Comparison of ENCODE assay signal across 7 cellular contexts in genomic region chr14:74913986-74914573, GRCh38. TPM values are rescaled to one million over a fixed set of nuclear protein-coding genes. Genes with fewer than 3 reads are reported as not detected.
DNase-seq lines count a peak whose midpoint lies in the region; ATAC-seq and TF ChIP-seq lines count a peak whose summit lies in the region.

No MANE protein-coding gene starts in this region.

- no peaks in the 10 kb centered on the region for H3K9me3 ChIP-seq in IMR-90 (ENCODE audit: control insufficient read depth, insufficient read depth, low read length)
- no peaks in the 10 kb centered on the region for H3K9me3 ChIP-seq in cardiac muscle cell (ENCODE audit: low read depth)
- H3K9me3 ChIP-seq in psoas muscle = no peaks in the 10 kb centered on the region

- H2AK5ac ChIP-seq in IMR-90 (ENCODE audit: low read depth, low read length) = no peak overlapping the region

- CTCF ChIA-PET in IMR-90 (lab: Yijun Ruan, JAX) = no interaction called here
- CTCF ChIA-PET in activated CD4-positive, alpha-beta memory T cell treated with anti-CD3 and anti-CD28 coated beads, Interleukin-2, amount 10 ng/mL, durations not matched to agents 7 days and 5 days (lab: Charles Lee) = no interaction called here

- H2AK9ac ChIP-seq in IMR-90 (replicated peaks; ENCODE audit: low read depth, low read length, poor library complexity) = no peak overlapping the region

- intact Hi-C loops in IMR-90 (cut with micrococcal nuclease) (loop anchor here (1.0 kb wide), 3 partner anchors 32 to 389 kb away; no protein-coding TSS in a partner anchor), psoas muscle (cut with DNase I) (loop anchor here (1.0 to 10.0 kb wide), 3 partner anchors 111 to 175 kb away; no protein-coding TSS in a partner anchor)

- H3K4me2 ChIP-seq in IMR-90 (ENCODE audit: low read depth, low read length) = no peak overlapping the region

- H3K27me3 Mint-ChIP-seq in activated CD4-positive, alpha-beta memory T cell treated with anti-CD3 and anti-CD28 coated beads, Interleukin-2, amount 10 ng/mL, durations not matched to agents 7 days and 5 days = no peaks in the 10 kb centered on the region

- no peak overlapping the region for H3K56ac ChIP-seq in IMR-90 (ENCODE audit: extremely low read depth, insufficient read depth, low read length)

- POLR2A ChIA-PET in IMR-90 (lab: Charles Lee; ENCODE audit: unreplicated experiment) = no interaction called here
- POLR2A ChIA-PET in activated CD4-positive, alpha-beta memory T cell treated with anti-CD3 and anti-CD28 coated beads, Interleukin-2, amount 10 ng/mL, durations not matched to agents 7 days and 5 days (lab: Charles Lee) = no interaction called here

- H4K91ac ChIP-seq in IMR-90 (ENCODE audit: insufficient read depth, low read depth, low read length) = no peak overlapping the region

- H3K36me3 ChIP-seq in IMR-90 (ENCODE audit: control insufficient read depth, insufficient read depth, low read length) (no peaks in the 10 kb centered on the region), cardiac muscle cell (no peaks in the 10 kb centered on the region), psoas muscle (ENCODE audit: insufficient read depth in 1 of 2, low read depth in 1 of 2) (peaks cover 0 to 5% of the 10 kb centered on the region in 2 donors)

- TF ChIP-seq POLR2A in IMR-90 (IDR thresholded peaks at IDR 0.05; ENCODE audit: low read depth, low read length) = no peak

- no CpG with 5 or more reads among the region's 6 CpGs for WGBS in IMR-90 (ENCODE audit: extremely low coverage in 2 of 2, insufficient read length in 1 of 2), 2 experiments
- WGBS in psoas muscle, 3 donors = 24 to 35% (median 31%) methylated on average over 6 of the region's 6 CpGs

- H2BK15ac ChIP-seq in IMR-90 (ENCODE audit: low read depth, low read length) = no peak overlapping the region

- H3K4me3 ChIP-seq in IMR-90 (ENCODE audit: insufficient read depth, low read depth, low read length) = no peak overlapping the region
- no peak overlapping the region for H3K4me3 ChIP-seq in cardiac muscle cell
- H3K4me3 ChIP-seq in psoas muscle = no peak overlapping the region

- H3K36me3 Mint-ChIP-seq in activated CD4-positive, alpha-beta memory T cell treated with anti-CD3 and anti-CD28 coated beads, Interleukin-2, amount 10 ng/mL, durations not matched to agents 7 days and 5 days (ENCODE audit: low read depth) = no peaks in the 10 kb centered on the region

- no peak overlapping the region for H3K9ac ChIP-seq in IMR-90 (ENCODE audit: low read depth, low read length)

- DNase-seq in EL (peak; percentile 72), IMR-90 (peak; percentile 77), cardiac muscle cell (ENCODE audit: low read depth in 1 of 2, low spot score in 1 of 2) (peak; percentile 75 to 85), psoas muscle (peak; percentile 77 to 87)
- DNase-seq in activated CD4-positive, alpha-beta memory T cell treated with anti-CD3 and anti-CD28 coated beads, Interleukin-2, amount 10 ng/mL, durations not matched to agents 7 days and 5 days = peak; percentile 31

- H3K23ac ChIP-seq in IMR-90 (ENCODE audit: low read depth, low read length) = peak overlapping the region; percentile 56; the same call in 1 of the 2 replicates

- no peaks in the 10 kb centered on the region for H3K27me3 ChIP-seq in IMR-90 (ENCODE audit: control insufficient read depth, insufficient read depth, low read length)
- H3K27me3 ChIP-seq in cardiac muscle cell = no peaks in the 10 kb centered on the region
- no peaks in the 10 kb centered on the region for H3K27me3 ChIP-seq in psoas muscle (ENCODE audit: insufficient read depth in 3 of 3, low read length in 2 of 3)

- no peak overlapping the region for H3K4me3 Mint-ChIP-seq in activated CD4-positive, alpha-beta memory T cell treated with anti-CD3 and anti-CD28 coated beads, Interleukin-2, amount 10 ng/mL, durations not matched to agents 7 days and 5 days

- no peak overlapping the region for H3K27ac Mint-ChIP-seq in activated CD4-positive, alpha-beta memory T cell treated with anti-CD3 and anti-CD28 coated beads, Interleukin-2, amount 10 ng/mL, durations not matched to agents 7 days and 5 days

- no peaks in the 10 kb centered on the region for H3K4me1 Mint-ChIP-seq in activated CD4-positive, alpha-beta memory T cell treated with anti-CD3 and anti-CD28 coated beads, Interleukin-2, amount 10 ng/mL, durations not matched to agents 7 days and 5 days

- H2BK120ac ChIP-seq in IMR-90 (ENCODE audit: low read depth, low read length) = no peak overlapping the region

- H3K9me3 Mint-ChIP-seq in activated CD4-positive, alpha-beta memory T cell treated with anti-CD3 and anti-CD28 coated beads, Interleukin-2, amount 10 ng/mL, durations not matched to agents 7 days and 5 days = no peaks in the 10 kb centered on the region

- H4K20me1 ChIP-seq in IMR-90 (ENCODE audit: insufficient read depth, low read length) = no peaks in the 10 kb centered on the region

- H3K18ac ChIP-seq in IMR-90 (ENCODE audit: low read depth, low read length) = no peak overlapping the region

- BruUV-seq in IMR-90 (replicated peaks; lab: Mats Ljungman, UMichigan) = no TSS peak

- ATAC-seq in IMR-90 (ENCODE audit: low read depth) (peak; percentile 93), psoas muscle (peak; percentile 45 to 72 (median 67)), HG02938 (IDR thresholded peaks at IDR 0.05; ENCODE audit: unreplicated experiment) (no peak), HG03095 (IDR thresholded peaks at IDR 0.05; ENCODE audit: unreplicated experiment) (no peak)

- peak; percentile 89 for TF ChIP-seq RAD21 in IMR-90 (IDR thresholded peaks at IDR 0.05; ENCODE audit: low read length)

- no peaks in the 10 kb centered on the region for H3K9me1 ChIP-seq in IMR-90 (ENCODE audit: insufficient read depth, low read length)

- H3K27ac ChIP-seq in IMR-90 (ENCODE audit: insufficient read depth, low read length) (no peak overlapping the region), cardiac muscle cell (no peak overlapping the region), psoas muscle (peak overlapping the region; percentile 3)

- dilution Hi-C loops in IMR-90 (cut with HindIII; ENCODE audit: low sequenced_read_pairs, unreplicated experiment) = no loop called here

- no peak overlapping the region for H4K5ac ChIP-seq in IMR-90 (ENCODE audit: low read depth, low read length)

- in situ Hi-C loops in IMR-90 (cut with MboI; ENCODE audit: low sequenced_read_pairs) = loop anchor here (5.0 to 10.0 kb wide), 2 partner anchors 163 to 391 kb away; no protein-coding TSS in a partner anchor

- H3K4ac ChIP-seq in IMR-90 (ENCODE audit: low read depth, low read length) = 0 out of 2 replicates have a peak overlapping the region, but pooled peaks have one; percentile 43

- peak; percentile 90 for TF ChIP-seq CTCF in IMR-90 (conservative IDR thresholded peaks at IDR 0.05; ENCODE audit: low read depth, low read length)
- TF ChIP-seq CTCF in cardiac muscle cell (IDR thresholded peaks at IDR 0.05; ENCODE audit: low read depth, low read length) = peak; percentile 93
- TF ChIP-seq CTCF in psoas muscle (IDR thresholded peaks at IDR 0.05) = peak; percentile 81

- H2BK5ac ChIP-seq in IMR-90 (ENCODE audit: low read depth, low read length, poor library complexity, severe bottlenecking) = no peak overlapping the region

- H3K14ac ChIP-seq in IMR-90 (replicated peaks; ENCODE audit: low read depth, low read length) = peak overlapping the region; percentile 81

- no peak overlapping the region for H2BK20ac ChIP-seq in IMR-90 (ENCODE audit: low read depth, low read length)

- H4K8ac ChIP-seq in IMR-90 (ENCODE audit: low read depth in 2 of 2, low read length in 2 of 2) = no peak overlapping the region

- H2AFZ ChIP-seq in IMR-90 (replicated peaks; ENCODE audit: low read length, poor library complexity) = peak overlapping the region; percentile 86

- H3K79me1 ChIP-seq in IMR-90 (ENCODE audit: low read depth in 1 of 2, low read length in 2 of 2) = no peaks in the 10 kb centered on the region

- H3K4me1 ChIP-seq in IMR-90 (ENCODE audit: control insufficient read depth, insufficient read depth, low read length) (peaks cover 1% of the 10 kb centered on the region; the same call in 1 of the 2 replicates), cardiac muscle cell (ENCODE audit: low read depth) (peaks cover 17% of the 10 kb centered on the region), psoas muscle (peaks cover 35% of the 10 kb centered on the region)

RNA-seq across cellular contexts. Expression of gene RPS6KL1, which starts 9.0 kb away (rescaled TPM):
- total RNA-seq in IMR-90 (2012; rRNA removed) = 0.72 and 1.1 TPM in 2 replicates
- polyA plus RNA-seq in IMR-90 (2012; rRNA removed) = 1.2 and 1.7 TPM in 2 replicates
- polyA plus RNA-seq in IMR-90 (2012; cell fraction: cytosol; rRNA removed) = 0.44 and 0.67 TPM in 2 replicates
- 3.6 and 5.3 TPM in 2 replicates for polyA plus RNA-seq in IMR-90 (2012; cell fraction: nucleus; rRNA removed; ENCODE audit: low replicate concordance)
- 1 to 10 TPM; 3.6 to 3.8 TPM for total RNA-seq in activated CD4-positive, alpha-beta memory T cell treated with anti-CD3 and anti-CD28 coated beads, Interleukin-2, amount 10 ng/mL, durations not matched to agents 7 days and 5 days
- total RNA-seq in cardiac muscle cell = 7.6 and 15.1 TPM in 2 replicates
- 9.3 and 9.8 TPM in 2 replicates for polyA plus RNA-seq in cardiac muscle cell
- total RNA-seq in psoas muscle = 10 to 100 TPM; 23.0 to 34.1 (median 28.1) TPM
- polyA plus RNA-seq in psoas muscle = 10 to 100 TPM in 2 of 3 donors, 1 to 10 TPM in 1; 9.4 to 25.6 (median 11.1) TPM

RNA-seq across cellular contexts. Expression of gene DLST, which starts 32.4 kb away (rescaled TPM):
- 58.6 and 63.0 TPM in 2 replicates for total RNA-seq in IMR-90 (2012; rRNA removed)
- polyA plus RNA-seq in IMR-90 (2012; rRNA removed) = 119 and 132 TPM in 2 replicates
- 71.7 and 111 TPM in 2 replicates for polyA plus RNA-seq in IMR-90 (2012; cell fraction: cytosol; rRNA removed)
- 85.7 and 132 TPM in 2 replicates for polyA plus RNA-seq in IMR-90 (2012; cell fraction: nucleus; rRNA removed; ENCODE audit: low replicate concordance)
- total RNA-seq in activated CD4-positive, alpha-beta memory T cell treated with anti-CD3 and anti-CD28 coated beads, Interleukin-2, amount 10 ng/mL, durations not matched to agents 7 days and 5 days = 100 to 1,000 TPM; 106 to 108 TPM
- total RNA-seq in cardiac muscle cell = 53.2 and 63.7 TPM in 2 replicates
- 10.0 and 13.8 TPM in 2 replicates for polyA plus RNA-seq in cardiac muscle cell
- total RNA-seq in psoas muscle = 100 to 1,000 TPM; 133 to 221 (median 144) TPM
- polyA plus RNA-seq in psoas muscle = 100 to 1,000 TPM in 2 of 3 donors, 10 to 100 TPM in 1; 97.7 to 162 (median 123) TPM

RNA-seq across cellular contexts. Expression of gene PROX2, which starts 38.1 kb away (rescaled TPM):
- not detected in 2 replicates for total RNA-seq in IMR-90 (2012; rRNA removed)
- not detected in 2 replicates for polyA plus RNA-seq in IMR-90 (2012; rRNA removed)
- polyA plus RNA-seq in IMR-90 (2012; cell fraction: cytosol; rRNA removed) = not detected in 2 replicates
- not detected in 2 replicates for polyA plus RNA-seq in IMR-90 (2012; cell fraction: nucleus; rRNA removed; ENCODE audit: low replicate concordance)
- not detected for total RNA-seq in activated CD4-positive, alpha-beta memory T cell treated with anti-CD3 and anti-CD28 coated beads, Interleukin-2, amount 10 ng/mL, durations not matched to agents 7 days and 5 days
- not detected in 2 replicates for total RNA-seq in cardiac muscle cell
- 0.06 and 0.75 TPM in 2 replicates for polyA plus RNA-seq in cardiac muscle cell
- not detected for total RNA-seq in psoas muscle
- not detected for polyA plus RNA-seq in psoas muscle

RNA-seq across cellular contexts. Expression of gene PGF, which starts 41.3 kb away (rescaled TPM):
- total RNA-seq in IMR-90 (2012; rRNA removed) (0.28 and 0.36 TPM in 2 replicates), cardiac muscle cell (14.2 and 18.1 TPM in 2 replicates), psoas muscle (1 to 10 TPM; 4.1 to 9.8 (median 8.1) TPM)
- polyA plus RNA-seq in IMR-90 (2012; rRNA removed) (0.39 and 0.42 TPM in 2 replicates), cardiac muscle cell (23.5 and 24.6 TPM in 2 replicates), psoas muscle (1 to 10 TPM; 2.5 to 9.2 (median 2.6) TPM)
- 0.21 and 1.0 TPM in 2 replicates for polyA plus RNA-seq in IMR-90 (2012; cell fraction: cytosol; rRNA removed)
- polyA plus RNA-seq in IMR-90 (2012; cell fraction: nucleus; rRNA removed; ENCODE audit: low replicate concordance) = 0.28 and 0.52 TPM in 2 replicates
- under 1 TPM; 0.23 to 0.38 TPM for total RNA-seq in activated CD4-positive, alpha-beta memory T cell treated with anti-CD3 and anti-CD28 coated beads, Interleukin-2, amount 10 ng/mL, durations not matched to agents 7 days and 5 days

Comparison
In these comparisons a context has a peak if more than half of its experiments do, and no peak if none do; other contexts are left out.
1. DNase-seq: peak in every context shown above with its lines; median percentile 82 in psoas muscle; 80 in cardiac muscle cell; 77 in IMR-90; 72 in EL; 31 in activated CD4-positive, alpha-beta memory T cell treated with anti-CD3 and anti-CD28 coated beads, Interleukin-2, amount 10 ng/mL, durations not matched to agents 7 days and 5 days.
2. ATAC-seq: peak in IMR-90 (single experiment) and psoas muscle (4 of 4); none in HG02938 (single experiment) and HG03095 (single experiment).
3. Peak in every context shown above with its lines, with median percentiles within 50 percentile points of each other: CTCF ChIP-seq.